17 cellular contexts compared by ENCODE assay signal in the genomic region with DNA sequence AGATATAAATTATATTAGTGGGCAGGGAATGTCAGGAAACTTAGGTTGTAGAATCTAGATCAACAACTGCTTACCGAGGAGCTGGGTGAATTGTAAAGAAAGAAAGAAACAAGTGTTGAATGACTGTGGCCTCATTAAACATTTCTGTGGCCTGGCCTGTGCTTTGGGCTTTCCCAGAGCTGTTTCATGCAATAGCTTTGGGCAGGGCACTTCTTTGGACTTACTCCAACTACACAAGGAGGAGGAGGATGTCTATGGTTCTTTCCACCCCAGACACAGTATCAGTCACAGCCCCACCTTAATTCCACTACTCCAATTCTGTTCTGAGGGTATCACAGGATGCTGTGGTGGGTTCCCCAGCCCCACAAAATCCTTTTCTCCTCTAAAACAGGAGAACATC. TPM values are rescaled to one million over a fixed set of nuclear protein-coding genes. Genes with fewer than 3 reads are reported as not detected.
DNase-seq lines count a peak whose midpoint lies in the region; ATAC-seq, FAIRE-seq and TF ChIP-seq lines count a peak whose summit lies in the region.
"Had no signal": no experiment of that assay in that cellular context is flagged by ENCODE, and none has a peak within 500 bp of the region (broad histone marks: within the 10 kb centered on the region; RNA-seq: fewer than 3 reads in every experiment).

No MANE protein-coding gene starts in this region.

- H3K4me1 Mint-ChIP-seq in CD4-positive, alpha-beta memory T cell, result peaks cover 0 to 1% (median under 1%) of the 10 kb centered on the region in 4 donors
- H3K4me1 Mint-ChIP-seq: brain, neural crest cell had no signal

- H4K20me1 ChIP-seq in GM12878 (ENCODE audit: control insufficient read depth, insufficient read depth), result no peaks in the 10 kb centered on the region

- SMC1A ChIA-PET in GM12878 (lab: Charles Lee; ENCODE audit: uncharacterized antibody, unreplicated experiment), result interaction anchor here (1.1 to 2.0 kb wide), 3 partner anchors 26 to 36 kb away, joined by 3 to 4 read pairs (median 3); no protein-coding TSS in a partner anchor

- no peak for FAIRE-seq in GM12878 (lab: Jason Lieb, UNC)

- no peak overlapping the region for H3K4me2 ChIP-seq in GM12878 (ENCODE audit: control insufficient read depth, insufficient read depth)

- no peak for TF ChIP-seq EP300 in GM12878 (IDR thresholded peaks at IDR 0.05; ENCODE audit: borderline replicate concordance in 1 of 2, control insufficient read depth in 1 of 2, low read depth in 2 of 2, low read length in 2 of 2)

- H3K27ac ChIP-seq in GM12878 (ENCODE audit: control insufficient read depth, insufficient read depth), result no peak overlapping the region
- no peak overlapping the region for H3K27ac ChIP-seq in CD4-positive, alpha-beta memory T cell (ENCODE audit: low read depth, low read length)
- H3K27ac ChIP-seq: skin epidermis, upper lobe of right lung had no signal

- RAD21 ChIA-PET in GM12878 (lab: Charles Lee; ENCODE audit: unreplicated experiment), result interaction anchor here (1.3 kb wide), 1 partner anchor 342 kb away, joined by 4 read pairs; no protein-coding TSS in a partner anchor

- no peaks in the 10 kb centered on the region for H3K79me2 ChIP-seq in GM12878 (ENCODE audit: control insufficient read depth, insufficient read depth, low read length)

- CTCF ChIA-PET in GM12878 (lab: Yijun Ruan, JAX), result interaction anchor here (1.3 kb wide), 1 partner anchor 93 kb away, joined by 3 read pairs; no protein-coding TSS in a partner anchor
- CTCF ChIA-PET in CD4-positive, alpha-beta memory T cell (lab: Charles Lee; ENCODE audit: partially characterized antibody), result interaction anchor here (1.2 kb wide), 1 partner anchor 49 kb away, joined by 3 read pairs; no protein-coding TSS in a partner anchor

- no peaks in the 10 kb centered on the region for H3K36me3 ChIP-seq in GM12878 (ENCODE audit: control insufficient read depth in 2 of 2, insufficient read depth in 2 of 2, low read length in 1 of 2)
- no peaks in the 10 kb centered on the region for H3K36me3 ChIP-seq in CD4-positive, alpha-beta memory T cell (ENCODE audit: insufficient read depth, low read length)
- H3K36me3 ChIP-seq: upper lobe of right lung had no signal

- H3K27ac Mint-ChIP-seq in CD4-positive, alpha-beta memory T cell, result no peak overlapping the region

- DNase-seq in A172 (ENCODE audit: low spot score) (peak; percentile 45), GM12878 (ENCODE audit: low read depth, low spot score) (peak; percentile 33), kidney tubule cell (ENCODE audit: low spot score) (peak; percentile 41), SIG-M5 treated with dmso at 0.1 percent for 504 hours (lab: John Stamatoyannopoulos, UW; ENCODE audit: unreplicated experiment) (no peak)
- no peak for DNase-seq in CD4-positive, alpha-beta memory T cell
- DNase-seq: activated CD4-positive, CD25-positive, alpha-beta regulatory T cell; AML-193; DND-41; NCI-H446 treated with DMSO at 0.1 percent for 48 hours; SIG-M5; upper lobe of right lung had no signal

- no TSS peak for BruUV-seq in GM12878 (replicated peaks; lab: Mats Ljungman, UMichigan)

- peaks cover 3% of the 10 kb centered on the region for H3K4me1 ChIP-seq in GM12878 (ENCODE audit: control insufficient read depth, insufficient read depth, low read length)
- no peaks in the 10 kb centered on the region for H3K4me1 ChIP-seq in CD4-positive, alpha-beta memory T cell (ENCODE audit: insufficient read depth, low read length)
- H3K4me1 ChIP-seq: upper lobe of right lung had no signal

- peaks cover 3% of the 10 kb centered on the region in 2 donors for H3K27me3 Mint-ChIP-seq in CD4-positive, alpha-beta memory T cell

- no peak for TF ChIP-seq POLR2A in GM12878 (IDR thresholded peaks at IDR 0.05; ENCODE audit: low read depth, low read length)

- H3K9ac ChIP-seq in GM12878 (ENCODE audit: control insufficient read depth, insufficient read depth, low read length), result no peak overlapping the region

- in situ Hi-C loops in GM12878 (cut with MboI), result no loop called here

- no peak for TF ChIP-seq CTCF in GM12878 (IDR thresholded peaks at IDR 0.05 in 2 of 3, conservative IDR thresholded peaks at IDR 0.05 in 1 of 3; ENCODE audit: control insufficient read depth in 2 of 3, extremely low read depth in 1 of 3, insufficient read depth in 1 of 3, low read depth in 3 of 3, low read length in 3 of 3)

- H3K4me3 Mint-ChIP-seq in CD4-positive, alpha-beta memory T cell, result no peak overlapping the region
- H3K4me3 Mint-ChIP-seq: brain, neural crest cell had no signal

- no peaks in the 10 kb centered on the region for H3K27me3 ChIP-seq in GM12878 (replicated peaks in 1 of 2; ENCODE audit: control insufficient read depth in 2 of 2, insufficient read depth in 2 of 2, low read length in 1 of 2)
- H3K27me3 ChIP-seq in CD4-positive, alpha-beta memory T cell (ENCODE audit: insufficient read depth, low read length), result no peaks in the 10 kb centered on the region
- H3K27me3 ChIP-seq: upper lobe of right lung had no signal

- WGBS in GM12878 (ENCODE audit: insufficient coverage, insufficient replicate concordance, low lambda C conversion rate, missing lambda C conversion rate), result 0% methylated on average over 1 of the region's 1 CpG

- H3K9me3 ChIP-seq in GM12878 (replicated peaks; ENCODE audit: control insufficient read depth, insufficient read depth, low read length), result no peaks in the 10 kb centered on the region
- no peaks in the 10 kb centered on the region for H3K9me3 ChIP-seq in CD4-positive, alpha-beta memory T cell (ENCODE audit: control insufficient read depth in 1 of 2, low read length in 2 of 2)
- H3K9me3 ChIP-seq: upper lobe of right lung had no signal

- ATAC-seq in HG02610 (IDR thresholded peaks at IDR 0.05; ENCODE audit: unreplicated experiment) (peak; percentile 70), GM12878 (peak; percentile 89), HG03354 (IDR thresholded peaks at IDR 0.05; ENCODE audit: poor library complexity, severe bottlenecking, unreplicated experiment) (no peak), HG03439 (IDR thresholded peaks at IDR 0.05; ENCODE audit: unreplicated experiment) (no peak)
- ATAC-seq: upper lobe of right lung had no signal

- H3K36me3 Mint-ChIP-seq in CD4-positive, alpha-beta memory T cell, result no peaks in the 10 kb centered on the region
- H3K36me3 Mint-ChIP-seq: brain had no signal

- no peaks in the 10 kb centered on the region for H3K9me3 Mint-ChIP-seq in CD4-positive, alpha-beta memory T cell
- H3K9me3 Mint-ChIP-seq: brain, neural crest cell had no signal

- intact Hi-C loops in GM12878 (cut with micrococcal nuclease; ENCODE audit: unreplicated experiment), result no loop called here
- intact Hi-C loops in CD4-positive, alpha-beta memory T cell (cut with micrococcal nuclease), result no loop called here

- no peak overlapping the region for H2AFZ ChIP-seq in GM12878 (ENCODE audit: control insufficient read depth, low read depth, low read length)

- TF ChIP-seq RAD21 in GM12878 (IDR thresholded peaks at IDR 0.05; ENCODE audit: insufficient read depth, low read depth, low read length), result no peak

- H3K4me3 ChIP-seq in GM12878, result no peak overlapping the region
- no peak overlapping the region for H3K4me3 ChIP-seq in CD4-positive, alpha-beta memory T cell (ENCODE audit: low read length in 2 of 2)
- H3K4me3 ChIP-seq: skin epidermis, upper lobe of right lung had no signal

- POLR2A ChIA-PET in GM12878 (lab: Charles Lee), result interaction anchor here (1.2 kb wide), 1 partner anchor 8 kb away, joined by 5 read pairs; no protein-coding TSS in a partner anchor
- POLR2A ChIA-PET in CD4-positive, alpha-beta memory T cell (lab: Charles Lee; ENCODE audit: partially characterized antibody), result no interaction called here

TF ChIP-seq in GM12878, 131 proteins besides CTCF, POLR2A, EP300 and RAD21:
- TF ChIP-seq RUNX3 (IDR thresholded peaks at IDR 0.05; ENCODE audit: low read length) (0 out of 2 replicates have a peak, but pooled peaks have one; percentile 14), SMAD1 (IDR thresholded peaks at IDR 0.05; ENCODE audit: low read depth, partially characterized antibody) (no peak), IKZF2 (IDR thresholded peaks at IDR 0.05) (0 out of 4 replicates have a peak, but pooled peaks of 1 of the 2 experiments have one; percentile 20)

RNA-seq across cellular contexts. Expression of a gene that starts 38.0 kb away (rescaled TPM):
- 1.3 and 3.2 TPM in 2 replicates for total RNA-seq in A172 (2014; rRNA removed; shearing (Covaris generic))
- total RNA-seq in GM12878 (2013; cell fraction: nucleolus; rRNA removed), result 7.7 and 11.6 TPM in 2 replicates
- total RNA-seq in GM12878 (2014; rRNA removed) (1.9 and 3.6 TPM in 2 replicates), GM12878 (2014; rRNA removed; fragmentation: Illumina TruSeq; extraction: Trizol) (1.5 and 2.5 TPM in 2 replicates), GM12878 (2021) (2.7 and 3.2 TPM in 2 replicates)
- polyA plus RNA-seq in GM12878 (2011; ENCODE audit: low read depth), result 0.29 TPM
- polyA plus RNA-seq in GM12878 (2011; rRNA removed) (7.3 and 8.0 TPM in 2 replicates), GM12878 (2014; fragmentation: Illumina TruSeq; extraction: Trizol) (2.5 and 3.3 TPM in 2 replicates), GM12878 (2014; fragmentation: Nextera tagmentation; extraction: Ambion mirVana) (under 1 TPM; 0.69 to 0.87 TPM), GM12878 (2014; rRNA removed) (3.2 and 3.8 TPM in 2 replicates), GM12878 (2016; fragmentation: Nextera tagmentation; extraction: Ambion mirVana) (1 to 10 TPM; 1.7 to 1.8 TPM)
- polyA plus RNA-seq in GM12878 (2011; cell fraction: cytosol; rRNA removed), result 4.3 and 5.3 TPM in 2 replicates
- 23.5 and 28.7 TPM in 2 replicates for polyA plus RNA-seq in GM12878 (2011; cell fraction: nucleus; rRNA removed)
- 0.59 and 1.2 TPM in 2 replicates for polyA plus RNA-seq in GM12878 (2012)
- 7.5 and 12.8 TPM in 2 replicates for polyA minus RNA-seq in GM12878 (2011; rRNA and poly(A)+ RNA removed)
- 2.7 and 3.8 TPM in 2 replicates for polyA minus RNA-seq in GM12878 (2011; cell fraction: cytosol; rRNA and poly(A)+ RNA removed)
- 15.7 and 40.2 TPM in 2 replicates for polyA minus RNA-seq in GM12878 (2011; cell fraction: nucleus; rRNA and poly(A)+ RNA removed)
- total RNA-seq in CD4-positive, alpha-beta memory T cell, result under 1 TPM in 1 of 2 experiments, not detected in 1; 0.35 TPM
- under 1 TPM in 1 of 2 donors, not detected in 1; 0.25 TPM for polyA plus RNA-seq in CD4-positive, alpha-beta memory T cell

Comparison
In these comparisons a context has a peak if more than half of its experiments do, and no peak if none do; other contexts are left out.
1. DNase-seq: peak in A172 (single experiment), GM12878 (single experiment) and kidney tubule cell (single experiment); none in SIG-M5 treated with dmso at 0.1 percent for 504 hours (single experiment) and CD4-positive, alpha-beta memory T cell (0 of 5).
2. ATAC-seq: peak in HG02610 (single experiment) and GM12878 (single experiment); none in HG03354 (single experiment) and HG03439 (single experiment).